In the genomic region with DNA sequence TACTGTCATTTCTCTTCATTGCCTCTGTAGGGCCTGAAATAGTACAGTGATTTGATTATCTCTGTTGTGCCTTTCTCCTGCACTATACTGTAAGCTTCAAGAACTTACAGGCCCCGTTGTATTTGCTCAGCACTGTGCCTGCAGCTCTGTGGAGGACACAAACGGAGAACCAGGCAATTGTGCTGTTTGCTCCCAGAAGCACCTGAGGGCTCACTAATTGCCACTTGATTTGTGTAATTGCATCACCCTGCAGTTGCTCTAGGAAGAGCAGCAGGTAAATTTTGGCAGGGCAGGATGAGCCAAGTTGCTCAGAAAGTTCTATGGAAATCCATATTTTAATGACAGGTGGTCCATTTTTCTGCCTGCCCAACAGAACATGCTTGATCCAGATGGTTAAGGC, we compare ENCODE assay signal across 26 cellular contexts. TPM values are rescaled to one million over a fixed set of nuclear protein-coding genes. Genes with fewer than 3 reads are reported as not detected.
DNase-seq lines count a peak whose midpoint lies in the region; ATAC-seq and TF ChIP-seq lines count a peak whose summit lies in the region.
"Had no signal": no experiment of that assay in that cellular context is flagged by ENCODE, and none has a peak within 500 bp of the region (broad histone marks: within the 10 kb centered on the region; RNA-seq: fewer than 3 reads in every experiment).

No MANE protein-coding gene starts in this region.

- peak overlapping the region in 8 of 12 donors; percentile 13 to 76 (median 60) for H3K27ac ChIP-seq in heart left ventricle
- peak overlapping the region in 1 of 2 donors; percentile 80 for H3K27ac ChIP-seq in right atrium auricular region
- peak overlapping the region; percentile 23 for H3K27ac ChIP-seq in RWPE1
- peak overlapping the region; percentile 76 for H3K27ac ChIP-seq in vagina
- H3K27ac ChIP-seq: parathyroid adenoma had no signal

- H3K9me3 ChIP-seq in heart left ventricle (no peaks in the 10 kb centered on the region), right atrium auricular region (no peaks in the 10 kb centered on the region), vagina (no peaks in the 10 kb centered on the region)

- POLR2A ChIA-PET in RWPE1 (lab: Yijun Ruan, JAX; ENCODE audit: low non-redundant PET) = no interaction called here

- DNase-seq in heart left ventricle (no peak), right atrium auricular region (ENCODE audit: low spot score) (no peak), NCI-H2107 (lab: John Stamatoyannopoulos, UW) (peak; percentile 63), RWPE1 (ENCODE audit: low spot score) (no peak), vagina (ENCODE audit: extremely low spot score in 2 of 2) (no peak), putamen (ENCODE audit: low spot score) (no peak), SK-N-DZ (ENCODE audit: low spot score) (no peak), EL (no peak)
- DNase-seq: activated CD8-positive, alpha-beta memory T cell treated with anti-CD3 and anti-CD28 coated beads for 24 hours; effector CD8-positive, alpha-beta T cell; left colon; NCI-H446; T1000 had no signal

- H3K4me3 ChIP-seq in heart left ventricle (no peak overlapping the region), right atrium auricular region (no peak overlapping the region), vagina (no peak overlapping the region)
- H3K4me3 ChIP-seq: K562 had no signal

- ATAC-seq in heart left ventricle = no peak
- ATAC-seq: activated CD4-positive, CD25-positive, alpha-beta regulatory T cell treated with anti-CD3 and anti-CD28 coated beads, Interleukin-2, amount 50 U/mL, for 24 hours; esophagus mucosa; K562; left colon; stimulated activated effector memory CD8-positive, alpha-beta T cell treated with anti-CD3 and anti-CD28 coated beads, Interleukin-12 subunit alpha, Interleukin-12 subunit beta, amount 100 ng/mL, for 72 hours had no signal

- CTCF ChIA-PET in RWPE1 (lab: Yijun Ruan, JAX) = interaction anchor here (0.5 kb wide), 1 partner anchor 461 kb away, joined by 3 read pairs; no protein-coding TSS in a partner anchor

- intact Hi-C loops in heart left ventricle (cut with DNase I) = loop anchor here in 1 of 10 donors (10.0 kb wide), 1 partner anchor 77 kb away; a partner anchor contains a TSS
- intact Hi-C loops in vagina (cut with DNase I) = no loop called here

- peaks cover 0 to 21% (median 0%) of the 10 kb centered on the region in 12 donors for H3K4me1 ChIP-seq in heart left ventricle
- peaks cover 0 to 8% of the 10 kb centered on the region in 2 donors for H3K4me1 ChIP-seq in right atrium auricular region
- H3K4me1 ChIP-seq in vagina = peaks cover 14% of the 10 kb centered on the region
- H3K4me1 ChIP-seq: parathyroid adenoma had no signal

- H3K27me3 ChIP-seq in heart left ventricle (peaks cover 0 to 7% (median 0%) of the 10 kb centered on the region in 9 donors), right atrium auricular region (no peaks in the 10 kb centered on the region), vagina (no peaks in the 10 kb centered on the region)

- H3K36me3 ChIP-seq in heart left ventricle (no peaks in the 10 kb centered on the region), right atrium auricular region (no peaks in the 10 kb centered on the region), vagina (no peaks in the 10 kb centered on the region)

- TF ChIP-seq POLR2A in heart left ventricle (IDR thresholded peaks at IDR 0.05) (no peak), vagina (IDR thresholded peaks at IDR 0.05) (no peak)

- 73 to 79% (median 78%) methylated on average over 2 of the region's 2 CpGs for WGBS in heart left ventricle, 4 donors

- TF ChIP-seq CTCF in heart left ventricle (IDR thresholded peaks at IDR 0.05) (no peak), right atrium auricular region (IDR thresholded peaks at IDR 0.05) (no peak), RWPE1 (conservative IDR thresholded peaks at IDR 0.05; ENCODE audit: low read depth) (no peak), vagina (IDR thresholded peaks at IDR 0.05) (no peak)

RNA-seq across cellular contexts. Expression of a gene that starts 11.6 kb away (rescaled TPM):
- total RNA-seq in heart left ventricle = not detected
- polyA plus RNA-seq in heart left ventricle = not detected
- not detected for total RNA-seq in right atrium auricular region
- total RNA-seq in vagina = not detected
- polyA plus RNA-seq in SK-N-DZ (2014; cell fraction: cytosol; rRNA removed) = not detected in 2 replicates
- polyA plus RNA-seq in SK-N-DZ (2014; cell fraction: nucleus; rRNA removed) = not detected in 2 replicates
- total RNA-seq: activated T-helper 1 cell treated with anti-CD3 and anti-CD28 coated beads, Interleukin-12 subunit alpha, Interleukin-12 subunit beta, Interleukin-2, Interleukin-4 antibody, amounts not matched to agents 30 ng/mL and 10 ng/mL and 1 ng/mL, durations not matched to agents 14 hours and 24 hours and 36 hours; esophagus mucosa; glomerular endothelial cell; H1; K562; left colon; mesothelial cell of epicardium; natural killer cell treated with Interleukin-12 subunit alpha and Interleukin-12 subunit beta and Interleukin-15 and Interleukin-18, amount 100 ng/mL, for 72 hours; sciatic nerve; temporal lobe had no signal
- polyA plus RNA-seq: CD14-positive monocyte, H1, K562 had no signal

RNA-seq across cellular contexts. Expression of a gene that starts 16.4 kb away (rescaled TPM):
- total RNA-seq in heart left ventricle (not detected), right atrium auricular region (not detected), vagina (not detected)
- not detected for polyA plus RNA-seq in heart left ventricle
- polyA plus RNA-seq in SK-N-DZ (2014; cell fraction: cytosol; rRNA removed) = not detected in 2 replicates
- not detected in 2 replicates for polyA plus RNA-seq in SK-N-DZ (2014; cell fraction: nucleus; rRNA removed)
- total RNA-seq: activated T-helper 1 cell treated with anti-CD3 and anti-CD28 coated beads, Interleukin-12 subunit alpha, Interleukin-12 subunit beta, Interleukin-2, Interleukin-4 antibody, amounts not matched to agents 30 ng/mL and 10 ng/mL and 1 ng/mL, durations not matched to agents 14 hours and 24 hours and 36 hours; glomerular endothelial cell; H1; K562; left colon; mesothelial cell of epicardium; natural killer cell treated with Interleukin-12 subunit alpha and Interleukin-12 subunit beta and Interleukin-15 and Interleukin-18, amount 100 ng/mL, for 72 hours; sciatic nerve; temporal lobe had no signal
- polyA plus RNA-seq: CD14-positive monocyte, H1, K562 had no signal

RNA-seq across cellular contexts. Expression of a gene that starts 32.3 kb away (rescaled TPM):
- total RNA-seq in heart left ventricle = not detected
- polyA plus RNA-seq in heart left ventricle = not detected
- total RNA-seq in right atrium auricular region = under 1 TPM in 1 of 2 donors, not detected in 1; 0.28 TPM
- not detected for total RNA-seq in vagina
- polyA plus RNA-seq in SK-N-DZ (2014; cell fraction: cytosol; rRNA removed) = not detected in 2 replicates
- polyA plus RNA-seq in SK-N-DZ (2014; cell fraction: nucleus; rRNA removed) = not detected in 2 replicates
- total RNA-seq: activated T-helper 1 cell treated with anti-CD3 and anti-CD28 coated beads, Interleukin-12 subunit alpha, Interleukin-12 subunit beta, Interleukin-2, Interleukin-4 antibody, amounts not matched to agents 30 ng/mL and 10 ng/mL and 1 ng/mL, durations not matched to agents 14 hours and 24 hours and 36 hours; esophagus mucosa; glomerular endothelial cell; H1; K562; left colon; mesothelial cell of epicardium; natural killer cell treated with Interleukin-12 subunit alpha and Interleukin-12 subunit beta and Interleukin-15 and Interleukin-18, amount 100 ng/mL, for 72 hours; sciatic nerve; temporal lobe had no signal
- polyA plus RNA-seq: CD14-positive monocyte, H1, K562 had no signal

RNA-seq across cellular contexts. Expression of a gene that starts 34.2 kb away (rescaled TPM):
- not detected for total RNA-seq in heart left ventricle
- not detected for polyA plus RNA-seq in heart left ventricle
- not detected for total RNA-seq in right atrium auricular region
- total RNA-seq in vagina = 184 TPM
- not detected in 2 replicates for polyA plus RNA-seq in SK-N-DZ (2014; cell fraction: cytosol; rRNA removed)
- polyA plus RNA-seq in SK-N-DZ (2014; cell fraction: nucleus; rRNA removed) = not detected in 2 replicates
- total RNA-seq: activated T-helper 1 cell treated with anti-CD3 and anti-CD28 coated beads, Interleukin-12 subunit alpha, Interleukin-12 subunit beta, Interleukin-2, Interleukin-4 antibody, amounts not matched to agents 30 ng/mL and 10 ng/mL and 1 ng/mL, durations not matched to agents 14 hours and 24 hours and 36 hours; glomerular endothelial cell; H1; K562; left colon; mesothelial cell of epicardium; natural killer cell treated with Interleukin-12 subunit alpha and Interleukin-12 subunit beta and Interleukin-15 and Interleukin-18, amount 100 ng/mL, for 72 hours; sciatic nerve had no signal
- polyA plus RNA-seq: CD14-positive monocyte, H1, K562 had no signal

RNA-seq across cellular contexts. Expression of a gene that starts 50.5 kb away (rescaled TPM):
- not detected for total RNA-seq in heart left ventricle
- not detected for polyA plus RNA-seq in heart left ventricle
- total RNA-seq in right atrium auricular region = not detected
- total RNA-seq in vagina = not detected
- not detected in 2 replicates for polyA plus RNA-seq in SK-N-DZ (2014; cell fraction: cytosol; rRNA removed)
- not detected in 2 replicates for polyA plus RNA-seq in SK-N-DZ (2014; cell fraction: nucleus; rRNA removed)
- total RNA-seq: activated T-helper 1 cell treated with anti-CD3 and anti-CD28 coated beads, Interleukin-12 subunit alpha, Interleukin-12 subunit beta, Interleukin-2, Interleukin-4 antibody, amounts not matched to agents 30 ng/mL and 10 ng/mL and 1 ng/mL, durations not matched to agents 14 hours and 24 hours and 36 hours; esophagus mucosa; glomerular endothelial cell; H1; K562; left colon; mesothelial cell of epicardium; natural killer cell treated with Interleukin-12 subunit alpha and Interleukin-12 subunit beta and Interleukin-15 and Interleukin-18, amount 100 ng/mL, for 72 hours; sciatic nerve; temporal lobe had no signal
- polyA plus RNA-seq: CD14-positive monocyte, H1, K562 had no signal
